12 cellular contexts compared by ENCODE assay signal in genomic region chr4:158962396-158962795, GRCh38.
"Had no signal": no experiment of that assay in that cellular context is flagged by ENCODE, and none has a peak within 500 bp of the region (broad histone marks: within the 10 kb centered on the region; RNA-seq: fewer than 3 reads in every experiment).

No MANE protein-coding gene starts in this region.

- DNase-seq: activated CD8-positive, alpha-beta T cell treated with anti-CD3 and anti-CD28 coated beads, Interleukin-2, amount 10 ng/mL, durations not matched to agents 7 days and 5 days; activated naive CD4-positive, alpha-beta T cell treated with Interleukin-2 at 50 U/mL for 16 hours; activated naive CD8-positive, alpha-beta T cell treated with anti-CD3 and anti-CD28 coated beads, Interleukin-2, amount 50 U/mL, for 24 hours; foreskin keratinocyte; head of caudate nucleus; kidney; pancreas; stimulated activated CD4-positive, alpha-beta T cell treated with anti-CD3 and anti-CD28 coated beads, Interleukin-2, amount 100 ng/mL, for 48 hours; stimulated activated naive CD4-positive, alpha-beta T cell treated with Interleukin-2 at 50 U/mL for 16 hours; T-helper 9 cell; trophoblast cell had no signal

- H3K36me3 ChIP-seq: cardiac muscle cell, pancreas had no signal

- H3K27ac ChIP-seq: cardiac muscle cell, foreskin keratinocyte, pancreas had no signal

- H3K9me3 ChIP-seq: pancreas had no signal

- H3K4me1 ChIP-seq: pancreas had no signal

- H3K4me3 ChIP-seq: cardiac muscle cell, pancreas had no signal

- H3K27me3 ChIP-seq: cardiac muscle cell, foreskin keratinocyte, pancreas had no signal
